In the genomic region with DNA sequence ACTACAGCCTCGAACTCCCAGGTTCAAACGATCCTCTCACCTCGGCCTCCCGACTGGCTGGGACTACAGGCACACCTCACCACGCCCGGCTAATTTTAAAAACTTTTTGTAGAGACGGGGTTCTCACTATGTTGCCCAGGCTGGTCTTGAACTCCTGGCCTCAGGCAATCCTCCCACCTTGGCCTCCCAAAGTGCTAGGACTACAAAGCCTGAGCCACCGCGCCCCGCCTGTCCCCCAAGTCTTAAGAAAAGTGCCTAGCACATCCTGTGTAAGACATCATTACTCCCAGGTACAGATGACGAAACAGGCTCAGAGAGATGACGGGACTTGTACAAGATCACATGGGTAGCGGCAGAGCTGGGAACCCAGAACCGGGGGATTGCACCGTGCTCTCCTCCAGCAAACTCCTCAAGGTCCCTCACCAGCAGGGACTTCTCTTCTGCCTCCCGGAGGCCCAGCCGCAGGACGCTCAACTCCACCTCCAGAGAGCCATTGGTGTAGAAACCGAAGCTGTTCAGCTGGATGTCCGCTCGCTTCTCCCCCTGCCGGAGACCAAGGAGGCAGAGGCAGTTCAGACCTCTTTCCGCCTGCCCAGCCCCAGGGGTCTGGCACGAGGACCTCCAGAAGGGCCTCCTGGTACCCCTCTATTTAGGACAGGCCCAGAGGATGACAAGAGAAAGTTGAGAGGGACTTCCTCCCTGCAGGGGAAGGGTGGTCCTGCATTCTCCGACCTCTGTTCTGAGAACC, we compare ENCODE assay signal across 1 cellular context.
TF ChIP-seq lines count a peak whose summit lies in the region.

No MANE protein-coding gene starts in this region.

TF ChIP-seq in K562, 482 proteins besides CTCF, POLR2A, EP300 and RAD21 (continued from another document):
- TF ChIP-seq, protein P1, sequence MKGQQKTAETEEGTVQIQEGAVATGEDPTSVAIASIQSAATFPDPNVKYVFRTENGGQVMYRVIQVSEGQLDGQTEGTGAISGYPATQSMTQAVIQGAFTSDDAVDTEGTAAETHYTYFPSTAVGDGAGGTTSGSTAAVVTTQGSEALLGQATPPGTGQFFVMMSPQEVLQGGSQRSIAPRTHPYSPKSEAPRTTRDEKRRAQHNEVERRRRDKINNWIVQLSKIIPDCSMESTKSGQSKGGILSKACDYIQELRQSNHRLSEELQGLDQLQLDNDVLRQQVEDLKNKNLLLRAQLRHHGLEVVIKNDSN (CRISPR knock-in tag; IDR thresholded peaks at IDR 0.05): peak; percentile 77
- TF ChIP-seq ZNF174 (CRISPR knock-in tag; IDR thresholded peaks at IDR 0.05) (no peak), ILK (tag; IDR thresholded peaks at IDR 0.05; ENCODE audit: borderline replicate concordance, low read depth) (no peak), NFIC (IDR thresholded peaks at IDR 0.05) (no peak), YY1 (IDR thresholded peaks at IDR 0.05; ENCODE audit: borderline replicate concordance in 1 of 3, control insufficient read depth in 1 of 3, extremely low read depth in 1 of 3, insufficient read depth in 3 of 3, insufficient read length in 1 of 3, insufficient replicate concordance in 2 of 3, low read depth in 1 of 3, low read length in 2 of 3) (peak in 2 of 3 experiments; percentile 68 to 79), HDAC2 (IDR thresholded peaks at IDR 0.05) (no peak; the same call in 1 of the 2 replicates), RBM25 (IDR thresholded peaks at IDR 0.05; ENCODE audit: low read depth, low read length, severe bottlenecking) (no peak), SMARCA5 (IDR thresholded peaks at IDR 0.05) (no peak), RBM17 (IDR thresholded peaks at IDR 0.05; ENCODE audit: borderline replicate concordance, low read depth, low read length) (no peak), NFATC3 (IDR thresholded peaks at IDR 0.05) (no peak), SAFB (IDR thresholded peaks at IDR 0.05; ENCODE audit: borderline replicate concordance, low read depth, low read length) (no peak), DMBX1 (CRISPR knock-in tag; IDR thresholded peaks at IDR 0.05; ENCODE audit: borderline replicate concordance) (no peak), KLF16 (IDR thresholded peaks at IDR 0.05) (peak; percentile 19; the same call in 1 of the 2 replicates), SRSF3 (IDR thresholded peaks at IDR 0.05; ENCODE audit: insufficient read depth, low read length) (no peak)
- TF ChIP-seq, protein P2, sequence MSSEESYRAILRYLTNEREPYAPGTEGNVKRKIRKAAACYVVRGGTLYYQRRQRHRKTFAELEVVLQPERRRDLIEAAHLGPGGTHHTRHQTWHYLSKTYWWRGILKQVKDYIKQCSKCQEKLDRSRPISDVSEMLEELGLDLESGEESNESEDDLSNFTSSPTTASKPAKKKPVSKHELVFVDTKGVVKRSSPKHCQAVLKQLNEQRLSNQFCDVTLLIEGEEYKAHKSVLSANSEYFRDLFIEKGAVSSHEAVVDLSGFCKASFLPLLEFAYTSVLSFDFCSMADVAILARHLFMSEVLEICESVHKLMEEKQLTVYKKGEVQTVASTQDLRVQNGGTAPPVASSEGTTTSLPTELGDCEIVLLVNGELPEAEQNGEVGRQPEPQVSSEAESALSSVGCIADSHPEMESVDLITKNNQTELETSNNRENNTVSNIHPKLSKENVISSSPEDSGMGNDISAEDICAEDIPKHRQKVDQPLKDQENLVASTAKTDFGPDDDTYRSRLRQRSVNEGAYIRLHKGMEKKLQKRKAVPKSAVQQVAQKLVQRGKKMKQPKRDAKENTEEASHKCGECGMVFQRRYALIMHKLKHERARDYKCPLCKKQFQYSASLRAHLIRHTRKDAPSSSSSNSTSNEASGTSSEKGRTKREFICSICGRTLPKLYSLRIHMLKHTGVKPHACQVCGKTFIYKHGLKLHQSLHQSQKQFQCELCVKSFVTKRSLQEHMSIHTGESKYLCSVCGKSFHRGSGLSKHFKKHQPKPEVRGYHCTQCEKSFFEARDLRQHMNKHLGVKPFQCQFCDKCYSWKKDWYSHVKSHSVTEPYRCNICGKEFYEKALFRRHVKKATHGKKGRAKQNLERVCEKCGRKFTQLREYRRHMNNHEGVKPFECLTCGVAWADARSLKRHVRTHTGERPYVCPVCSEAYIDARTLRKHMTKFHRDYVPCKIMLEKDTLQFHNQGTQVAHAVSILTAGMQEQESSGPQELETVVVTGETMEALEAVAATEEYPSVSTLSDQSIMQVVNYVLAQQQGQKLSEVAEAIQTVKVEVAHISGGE (CRISPR knock-in tag; IDR thresholded peaks at IDR 0.05): no peak
- TF ChIP-seq, protein P3, sequence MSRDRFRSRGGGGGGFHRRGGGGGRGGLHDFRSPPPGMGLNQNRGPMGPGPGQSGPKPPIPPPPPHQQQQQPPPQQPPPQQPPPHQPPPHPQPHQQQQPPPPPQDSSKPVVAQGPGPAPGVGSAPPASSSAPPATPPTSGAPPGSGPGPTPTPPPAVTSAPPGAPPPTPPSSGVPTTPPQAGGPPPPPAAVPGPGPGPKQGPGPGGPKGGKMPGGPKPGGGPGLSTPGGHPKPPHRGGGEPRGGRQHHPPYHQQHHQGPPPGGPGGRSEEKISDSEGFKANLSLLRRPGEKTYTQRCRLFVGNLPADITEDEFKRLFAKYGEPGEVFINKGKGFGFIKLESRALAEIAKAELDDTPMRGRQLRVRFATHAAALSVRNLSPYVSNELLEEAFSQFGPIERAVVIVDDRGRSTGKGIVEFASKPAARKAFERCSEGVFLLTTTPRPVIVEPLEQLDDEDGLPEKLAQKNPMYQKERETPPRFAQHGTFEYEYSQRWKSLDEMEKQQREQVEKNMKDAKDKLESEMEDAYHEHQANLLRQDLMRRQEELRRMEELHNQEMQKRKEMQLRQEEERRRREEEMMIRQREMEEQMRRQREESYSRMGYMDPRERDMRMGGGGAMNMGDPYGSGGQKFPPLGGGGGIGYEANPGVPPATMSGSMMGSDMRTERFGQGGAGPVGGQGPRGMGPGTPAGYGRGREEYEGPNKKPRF (IDR thresholded peaks at IDR 0.05; ENCODE audit: low read depth, low read length): no peak
- TF ChIP-seq, protein P4, sequence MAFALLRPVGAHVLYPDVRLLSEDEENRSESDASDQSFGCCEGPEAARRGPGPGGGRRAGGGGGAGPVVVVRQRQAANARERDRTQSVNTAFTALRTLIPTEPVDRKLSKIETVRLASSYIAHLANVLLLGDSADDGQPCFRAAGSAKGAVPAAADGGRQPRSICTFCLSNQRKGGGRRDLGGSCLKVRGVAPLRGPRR (CRISPR knock-in tag; IDR thresholded peaks at IDR 0.05): no peak
